In genomic region chr13:48730971-48731658, GRCh38 we compare ENCODE assay signal across 9 cellular contexts.
A peak's percentile ranks its signal among the peaks of the same experiment; 100 is the strongest.
DNase-seq lines count a peak whose midpoint lies in the region; ATAC-seq and TF ChIP-seq lines count a peak whose summit lies in the region.
"Had no signal": no experiment of that assay in that cellular context is flagged by ENCODE, and none has a peak within 500 bp of the region (broad histone marks: within the 10 kb centered on the region; RNA-seq: fewer than 3 reads in every experiment).

No MANE protein-coding gene starts in this region.

- POLR2A ChIA-PET in CD8-positive, alpha-beta memory T cell (lab: Charles Lee) = no interaction called here

- peak overlapping the region in 2 of 8 donors; percentile 28 to 91 for H3K27ac Mint-ChIP-seq in CD8-positive, alpha-beta memory T cell
- H3K27ac Mint-ChIP-seq in GM23338 (no peak overlapping the region), memory B cell (no peak overlapping the region)

- H3F3A ChIP-seq in GM23338 (replicated peaks; ENCODE audit: low read depth) = no peaks in the 10 kb centered on the region

- 0 out of 2 replicates have a peak, but pooled peaks cover 4% of the 10 kb centered on the region for H3K9me2 ChIP-seq in GM23338 (ENCODE audit: insufficient read depth)

- H3K4me3 Mint-ChIP-seq in CD8-positive, alpha-beta memory T cell = peak overlapping the region in 4 of 7 donors; percentile 32 to 83 (median 78)
- H3K4me3 Mint-ChIP-seq in GM23338 (no peak overlapping the region), memory B cell (no peak overlapping the region)

- no peaks in the 10 kb centered on the region for H3K27me3 ChIP-seq in CD8-positive, alpha-beta memory T cell (ENCODE audit: insufficient read depth, low read length, poor library complexity, severe bottlenecking)
- H3K27me3 ChIP-seq in GM23338 (ENCODE audit: insufficient read depth) (no peaks in the 10 kb centered on the region), adipocyte (replicated peaks; ENCODE audit: control insufficient read depth, insufficient read depth, low read length) (peaks cover 46% of the 10 kb centered on the region)
- H3K27me3 ChIP-seq: stomach had no signal

- no peak overlapping the region for H3K4me3 ChIP-seq in CD8-positive, alpha-beta memory T cell (ENCODE audit: low read length)
- H3K4me3 ChIP-seq in GM23338 (no peak overlapping the region), adipocyte (ENCODE audit: low read length) (no peak overlapping the region)

- no peaks in the 10 kb centered on the region for H3K9me3 ChIP-seq in CD8-positive, alpha-beta memory T cell (ENCODE audit: low read length)
- peaks cover 3% of the 10 kb centered on the region for H3K9me3 ChIP-seq in adipocyte (ENCODE audit: control insufficient read depth, low read length)
- H3K9me3 ChIP-seq: stomach had no signal

- no peak for TF ChIP-seq CTCF in GM23338 (conservative IDR thresholded peaks at IDR 0.05; ENCODE audit: low read depth in 2 of 2)

- no peaks in the 10 kb centered on the region for H3K79me2 ChIP-seq in GM23338 (replicated peaks; ENCODE audit: insufficient read depth)

- no peaks in the 10 kb centered on the region for H3K4me1 ChIP-seq in CD8-positive, alpha-beta memory T cell (ENCODE audit: insufficient read depth, low read length)
- H3K4me1 ChIP-seq in GM23338 (ENCODE audit: insufficient read depth) (peaks cover 5% of the 10 kb centered on the region; the same call in 1 of the 2 replicates), adipocyte (ENCODE audit: control insufficient read depth, insufficient read depth, low read length) (peaks cover 8% of the 10 kb centered on the region)

- no peak overlapping the region for H3K27ac ChIP-seq in CD8-positive, alpha-beta memory T cell (ENCODE audit: low read depth, low read length)
- H3K27ac ChIP-seq in GM23338 (ENCODE audit: low read depth) = no peak overlapping the region
- H3K27ac ChIP-seq: stomach had no signal

- no peaks in the 10 kb centered on the region for H4K20me1 ChIP-seq in GM23338 (replicated peaks; ENCODE audit: insufficient read depth)

- H3K9me3 Mint-ChIP-seq in CD8-positive, alpha-beta memory T cell = no peaks in the 10 kb centered on the region
- H3K9me3 Mint-ChIP-seq in GM23338 (no peaks in the 10 kb centered on the region; the same call in 2 of the 3 replicates), memory B cell (no peaks in the 10 kb centered on the region)

- CTCF ChIA-PET in CD8-positive, alpha-beta memory T cell (lab: Charles Lee) = interaction anchor here (0.7 to 2.2 kb wide), 9 partner anchors 8 to 398 kb away, joined by 3 to 7 read pairs (median 4); no protein-coding TSS in a partner anchor

- no peak for DNase-seq in CD8-positive, alpha-beta memory T cell
- DNase-seq in GM23338 (ENCODE audit: low spot score) = peak; percentile 17
- DNase-seq in adipocyte (ENCODE audit: low read depth) = peak; percentile 12
- DNase-seq in memory B cell (ENCODE audit: low spot score in 2 of 2) = no peak
- no peak for DNase-seq in HuH-7.5 (ENCODE audit: low spot score)
- DNase-seq in DMS53 treated with DMSO at 0.1 percent for 48 hours (lab: John Stamatoyannopoulos, UW; ENCODE audit: unreplicated experiment) = no peak
- DNase-seq: NCI-H774 had no signal

- H3K36me3 ChIP-seq in CD8-positive, alpha-beta memory T cell (ENCODE audit: insufficient read depth, low read length) = no peaks in the 10 kb centered on the region
- H3K36me3 ChIP-seq in GM23338 (ENCODE audit: insufficient read depth) (no peaks in the 10 kb centered on the region), adipocyte (ENCODE audit: control insufficient read depth, insufficient read depth, low read length, severe bottlenecking) (no peaks in the 10 kb centered on the region)
- H3K36me3 ChIP-seq: stomach had no signal

- no peak overlapping the region for H3K9ac ChIP-seq in adipocyte (ENCODE audit: low read length)

- no peak overlapping the region for H2AFZ ChIP-seq in GM23338

- peaks cover 0 to 2% of the 10 kb centered on the region in 2 donors for H3K27me3 Mint-ChIP-seq in CD8-positive, alpha-beta memory T cell
- H3K27me3 Mint-ChIP-seq in GM23338 (ENCODE audit: insufficient read depth, low read depth, poor library complexity) (peaks cover 5% of the 10 kb centered on the region), memory B cell (peaks cover 18% of the 10 kb centered on the region)

- no peaks in the 10 kb centered on the region for H3K36me3 Mint-ChIP-seq in CD8-positive, alpha-beta memory T cell
- H3K36me3 Mint-ChIP-seq in GM23338 (ENCODE audit: low read depth) (no peaks in the 10 kb centered on the region), memory B cell (no peaks in the 10 kb centered on the region)

- peaks cover 0 to 17% (median 11%) of the 10 kb centered on the region in 3 donors for H3K4me1 Mint-ChIP-seq in CD8-positive, alpha-beta memory T cell
- H3K4me1 Mint-ChIP-seq in GM23338 (peaks cover 26% of the 10 kb centered on the region), memory B cell (peaks cover 2% of the 10 kb centered on the region)

- peak; percentile 55 for ATAC-seq in GM23338
- ATAC-seq in memory B cell (ENCODE audit: low read depth) = peak; percentile 19
- no peak for ATAC-seq in GM18907 (IDR thresholded peaks at IDR 0.05; ENCODE audit: unreplicated experiment)

- H3K4me2 ChIP-seq in GM23338 = no peak overlapping the region

TF ChIP-seq in GM23338, 12 proteins besides CTCF, POLR2A, EP300 and RAD21 (continues in another document):
- TF ChIP-seq ZNF331 (CRISPR knock-in tag; IDR thresholded peaks at IDR 0.05; ENCODE audit: low read depth) (no peak), JUNB (IDR thresholded peaks at IDR 0.05; ENCODE audit: unreplicated experiment) (no peak), CREB1 (CRISPR knock-in tag; IDR thresholded peaks at IDR 0.05; ENCODE audit: low read depth) (no peak), EZH2 (IDR thresholded peaks at IDR 0.05; ENCODE audit: low read depth, unreplicated experiment) (no peak), STAT1 (IDR thresholded peaks at IDR 0.05; ENCODE audit: unreplicated experiment) (no peak), ETS1 (IDR thresholded peaks at IDR 0.05) (no peak), NANOG (IDR thresholded peaks at IDR 0.05; ENCODE audit: borderline replicate concordance) (no peak), ZNF114 (CRISPR knock-in tag; IDR thresholded peaks at IDR 0.05) (no peak), POLR2AphosphoS5 (IDR thresholded peaks at IDR 0.05; ENCODE audit: low read depth) (no peak)

Comparison
In these comparisons a context has a peak if more than half of its experiments do, and no peak if none do; other contexts are left out.
1. DNase-seq: peak in GM23338 (single experiment) and adipocyte (single experiment); none in CD8-positive, alpha-beta memory T cell (0 of 5), memory B cell (0 of 2), HuH-7.5 (single experiment) and DMS53 treated with DMSO at 0.1 percent for 48 hours (single experiment).
2. H3K4me3 Mint-ChIP-seq: peak in CD8-positive, alpha-beta memory T cell (4 of 7); none in GM23338 (single experiment) and memory B cell (single experiment).